Comparison of ENCODE assay signal across 22 cellular contexts in genomic region chr3:83453010-83453409, GRCh38.
"Had no signal": no experiment of that assay in that cellular context is flagged by ENCODE, and none has a peak within 500 bp of the region (broad histone marks: within the 10 kb centered on the region; RNA-seq: fewer than 3 reads in every experiment).

No MANE protein-coding gene starts in this region.

- H3K27me3 ChIP-seq: cardiac muscle cell, right lobe of liver, tibial artery had no signal

- H3K27ac ChIP-seq: cardiac muscle cell, lower lobe of right lung, right lobe of liver, skin epidermis, tibial artery had no signal

- H3K4me3 ChIP-seq: cardiac muscle cell, lower lobe of right lung, mucosa of descending colon, right lobe of liver, skin epidermis, tibial artery had no signal

- H3K9me3 ChIP-seq: lower lobe of right lung, right lobe of liver, tibial artery had no signal

- H3K4me1 ChIP-seq: lower lobe of right lung, right lobe of liver had no signal

- DNase-seq: activated CD4-positive, alpha-beta T cell treated with anti-CD3 and anti-CD28 coated beads, Interleukin-2, amount 10 ng/mL, durations not matched to agents 7 days and 5 days; activated CD4-positive, CD25-positive, alpha-beta regulatory T cell; activated CD8-positive, alpha-beta memory T cell treated with anti-CD3 and anti-CD28 coated beads, Interleukin-2, amount 10 ng/mL, durations not matched to agents 7 days and 5 days; activated CD8-positive, alpha-beta T cell treated with anti-CD3 and anti-CD28 coated beads for 36 hours; activated effector memory CD4-positive, alpha-beta T cell treated with anti-CD3 and anti-CD28 coated beads, Interleukin-2, amount 50 U/mL, for 16 hours; activated naive CD4-positive, alpha-beta T cell treated with anti-CD3 and anti-CD28 coated beads, Interleukin-2, amount 10 ng/mL, durations not matched to agents 7 days and 5 days; activated T-cell treated with anti-CD3 and anti-CD28 coated beads for 4 hours; amygdala; effector CD4-positive, alpha-beta T cell; foreskin fibroblast; kidney; lower lobe of right lung; mesendoderm; mucosa of descending colon; nephron progenitor cell; nucleus accumbens; right lobe of liver; stimulated activated CD4-positive, alpha-beta T cell treated with anti-CD3 and anti-CD28 coated beads, Interleukin-1b, Interleukin-23, amount 100 ng/mL, for 48 hours; stimulated activated naive CD8-positive, alpha-beta T cell treated with anti-CD3 and anti-CD28 coated beads, Interleukin-15, amount 100 ng/mL, for 72 hours; tibial artery had no signal

- ATAC-seq: activated CD8-positive, alpha-beta memory T cell treated with anti-CD3 and anti-CD28 coated beads, Interleukin-2, amount 10 ng/mL, durations not matched to agents 7 days and 5 days; activated CD8-positive, alpha-beta T cell treated with anti-CD3 and anti-CD28 coated beads for 36 hours; lower lobe of right lung; mucosa of descending colon; right lobe of liver; stimulated activated naive CD8-positive, alpha-beta T cell treated with anti-CD3 and anti-CD28 coated beads, Interleukin-15, amount 100 ng/mL, for 72 hours had no signal

- H3K36me3 ChIP-seq: cardiac muscle cell, lower lobe of right lung, right lobe of liver, tibial artery had no signal
